In genomic region chr11:62105611-62106245, GRCh38 we compare ENCODE assay signal across 1 cellular context.
A peak's percentile ranks its signal among the peaks of the same experiment; 100 is the strongest.
TF ChIP-seq lines count a peak whose summit lies in the region.

No MANE protein-coding gene starts in this region.

TF ChIP-seq in K562, 482 proteins besides CTCF, POLR2A, EP300 and RAD21 (continued from another document):
- 0 out of 2 replicates have a peak, but pooled peaks have one; percentile 0 for TF ChIP-seq ZHX1 (conservative IDR thresholded peaks at IDR 0.05; ENCODE audit: low read length)
- no peak for TF ChIP-seq ATF3 (IDR thresholded peaks at IDR 0.05)
- no peak for TF ChIP-seq ATF3 (CRISPR knock-in tag; conservative IDR thresholded peaks at IDR 0.05)
- TF ChIP-seq SMAD3 (CRISPR knock-in tag; conservative IDR thresholded peaks at IDR 0.05), result no peak
- TF ChIP-seq KDM2B (CRISPR knock-in tag; IDR thresholded peaks at IDR 0.05), result no peak
- TF ChIP-seq HLTF (IDR thresholded peaks at IDR 0.05), result no peak
- TF ChIP-seq HDAC2 (IDR thresholded peaks at IDR 0.05), result no peak
- no peak for TF ChIP-seq RREB1 (CRISPR knock-in tag; IDR thresholded peaks at IDR 0.05)
- TF ChIP-seq NR2C2 (CRISPR knock-in tag; IDR thresholded peaks at IDR 0.05), result no peak
- peak; percentile 64; the same call in 1 of the 2 replicates for TF ChIP-seq NR2C2 (tag; IDR thresholded peaks at IDR 0.05)
- TF ChIP-seq CHD2 (IDR thresholded peaks at IDR 0.05; ENCODE audit: low read depth, low read length), result no peak
- TF ChIP-seq ADNP (tag; IDR thresholded peaks at IDR 0.05), result peak; percentile 73
- peak; percentile 1; the same call in 1 of the 2 replicates for TF ChIP-seq NFIC (IDR thresholded peaks at IDR 0.05)
- TF ChIP-seq ZBTB40 (IDR thresholded peaks at IDR 0.05), result peak; percentile 81
- TF ChIP-seq ZBTB40 (CRISPR knock-in tag; IDR thresholded peaks at IDR 0.05), result no peak
- TF ChIP-seq KDM1A (IDR thresholded peaks at IDR 0.05), result 0 out of 4 replicates have a peak, but pooled peaks have one; percentile 24
